1 cellular context compared by ENCODE assay signal in the genomic region with DNA sequence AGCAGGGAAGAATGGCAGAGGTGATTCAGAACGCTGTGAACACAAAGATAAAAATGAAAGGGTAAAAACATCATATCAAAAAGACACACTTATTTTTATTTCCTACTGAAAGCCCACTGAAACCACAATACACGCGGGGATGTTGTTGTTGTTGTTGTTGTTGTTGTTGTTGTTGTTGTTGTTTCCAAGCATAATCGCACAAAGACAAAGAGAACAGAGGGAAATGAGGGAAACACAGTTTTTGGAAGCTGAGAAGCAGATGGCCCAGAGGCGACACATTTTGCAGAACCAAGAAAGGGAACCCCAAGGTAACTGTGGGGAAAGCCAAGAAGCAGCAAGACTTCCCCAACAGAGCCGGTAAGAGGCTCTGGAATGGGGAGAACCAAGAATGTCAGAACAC.
TF ChIP-seq lines count a peak whose summit lies in the region.

No MANE protein-coding gene starts in this region.

TF ChIP-seq in IMR-90, 13 proteins besides CTCF, POLR2A, EP300 and RAD21 (continued from another document):
- TF ChIP-seq, protein P1, sequence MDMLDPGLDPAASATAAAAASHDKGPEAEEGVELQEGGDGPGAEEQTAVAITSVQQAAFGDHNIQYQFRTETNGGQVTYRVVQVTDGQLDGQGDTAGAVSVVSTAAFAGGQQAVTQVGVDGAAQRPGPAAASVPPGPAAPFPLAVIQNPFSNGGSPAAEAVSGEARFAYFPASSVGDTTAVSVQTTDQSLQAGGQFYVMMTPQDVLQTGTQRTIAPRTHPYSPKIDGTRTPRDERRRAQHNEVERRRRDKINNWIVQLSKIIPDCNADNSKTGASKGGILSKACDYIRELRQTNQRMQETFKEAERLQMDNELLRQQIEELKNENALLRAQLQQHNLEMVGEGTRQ (IDR thresholded peaks at IDR 0.05; ENCODE audit: low read depth, low read length) = no peak
- no peak for TF ChIP-seq RFX5 (IDR thresholded peaks at IDR 0.05; ENCODE audit: low read depth, low read length)
- TF ChIP-seq MXI1 (IDR thresholded peaks at IDR 0.05; ENCODE audit: borderline replicate concordance, low read depth, low read length) = no peak
- no peak for TF ChIP-seq SMC3 (IDR thresholded peaks at IDR 0.05; ENCODE audit: low read depth, low read length)
- TF ChIP-seq CEBPB (IDR thresholded peaks at IDR 0.05; ENCODE audit: low read depth, low read length) = no peak
- TF ChIP-seq, protein P2, sequence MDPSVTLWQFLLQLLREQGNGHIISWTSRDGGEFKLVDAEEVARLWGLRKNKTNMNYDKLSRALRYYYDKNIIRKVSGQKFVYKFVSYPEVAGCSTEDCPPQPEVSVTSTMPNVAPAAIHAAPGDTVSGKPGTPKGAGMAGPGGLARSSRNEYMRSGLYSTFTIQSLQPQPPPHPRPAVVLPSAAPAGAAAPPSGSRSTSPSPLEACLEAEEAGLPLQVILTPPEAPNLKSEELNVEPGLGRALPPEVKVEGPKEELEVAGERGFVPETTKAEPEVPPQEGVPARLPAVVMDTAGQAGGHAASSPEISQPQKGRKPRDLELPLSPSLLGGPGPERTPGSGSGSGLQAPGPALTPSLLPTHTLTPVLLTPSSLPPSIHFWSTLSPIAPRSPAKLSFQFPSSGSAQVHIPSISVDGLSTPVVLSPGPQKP (IDR thresholded peaks at IDR 0.05; ENCODE audit: borderline replicate concordance, low read depth, low read length) = no peak
- TF ChIP-seq CHD1 (IDR thresholded peaks at IDR 0.05; ENCODE audit: low read depth, low read length) = no peak
- no peak for TF ChIP-seq BHLHE40 (IDR thresholded peaks at IDR 0.05; ENCODE audit: low read depth, low read length)
- no peak for TF ChIP-seq FOS (IDR thresholded peaks at IDR 0.05; ENCODE audit: low read depth, low read length)
